17 cellular contexts compared by ENCODE assay signal in the genomic region with DNA sequence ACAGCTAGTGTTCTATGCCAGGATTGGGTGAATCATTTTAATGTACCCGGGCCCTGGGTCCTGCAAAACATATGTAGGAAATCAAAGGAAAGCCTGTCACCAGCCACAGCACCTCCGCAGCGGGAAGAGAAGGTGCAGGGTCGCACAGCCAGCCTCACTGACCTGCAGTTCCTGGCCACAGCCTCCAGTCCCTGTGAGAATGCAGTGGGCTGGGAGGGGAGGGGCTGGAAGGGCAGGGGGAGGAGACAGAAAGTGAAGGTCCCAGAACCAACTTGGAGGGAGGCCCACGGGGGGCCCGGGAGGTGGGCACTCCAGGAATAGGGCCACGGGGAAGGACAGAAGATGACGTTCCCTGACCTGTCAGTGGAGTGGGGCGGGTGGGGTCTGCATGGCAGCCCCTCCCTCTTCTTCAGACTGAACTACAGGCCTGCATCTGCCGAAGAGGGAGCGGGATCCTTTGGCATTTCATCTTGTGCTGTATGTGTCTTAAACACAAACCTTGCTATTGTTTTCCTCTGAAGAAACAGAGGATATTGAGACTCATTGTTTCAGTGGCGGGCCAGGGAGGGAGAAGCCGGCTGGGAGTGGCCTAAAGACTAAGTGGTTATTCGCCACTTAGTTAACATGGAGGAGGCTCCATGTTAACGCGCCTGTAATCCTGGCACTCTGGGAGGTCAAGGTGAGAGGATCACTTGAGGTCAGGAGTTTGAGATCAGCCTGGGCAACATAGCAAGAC. TPM values are rescaled to one million over a fixed set of nuclear protein-coding genes. Genes with fewer than 3 reads are reported as not detected.
DNase-seq lines count a peak whose midpoint lies in the region; ATAC-seq and TF ChIP-seq lines count a peak whose summit lies in the region.
"Had no signal": no experiment of that assay in that cellular context is flagged by ENCODE, and none has a peak within 500 bp of the region (broad histone marks: within the 10 kb centered on the region; RNA-seq: fewer than 3 reads in every experiment).

No MANE protein-coding gene starts in this region.

- DNase-seq in CD4-positive, alpha-beta memory T cell, result no peak
- DNase-seq in T-helper 17 cell (no peak), esophagus squamous epithelium (lab: John Stamatoyannopoulos, UW) (no peak), osteoblast (ENCODE audit: insufficient read length, low spot score, missing footprints) (peak; percentile 72), nephron progenitor cell (no peak), SJCRH30 (no peak), Karpas-422 (no peak)
- DNase-seq: BE2C, GF-D8, KG1, MG63, NCI-H1105 treated with DMSO at 0.1 percent for 48 hours, NCI-H2029, NCI-H510A, NCI-H82, SIG-M5 had no signal

- peaks cover 22 to 25% of the 10 kb centered on the region in 2 donors for H3K36me3 Mint-ChIP-seq in CD4-positive, alpha-beta memory T cell
- H3K36me3 Mint-ChIP-seq in T-helper 17 cell (ENCODE audit: low read depth) (no peaks in the 10 kb centered on the region), nephron progenitor cell (ENCODE audit: low read depth) (peaks cover 12% of the 10 kb centered on the region)

- H3K4me2 ChIP-seq in osteoblast (ENCODE audit: insufficient read depth, low read length), result no peak overlapping the region
- H3K4me2 ChIP-seq in Karpas-422 (ENCODE audit: low read depth, low read length, poor library complexity, severe bottlenecking), result no peak overlapping the region

- H3K27me3 Mint-ChIP-seq in CD4-positive, alpha-beta memory T cell, result no peaks in the 10 kb centered on the region
- no peaks in the 10 kb centered on the region for H3K27me3 Mint-ChIP-seq in T-helper 17 cell
- peaks cover 57% of the 10 kb centered on the region for H3K27me3 Mint-ChIP-seq in nephron progenitor cell (ENCODE audit: low read depth, poor library complexity)

- H3K27me3 ChIP-seq in CD4-positive, alpha-beta memory T cell (ENCODE audit: insufficient read depth, low read length), result no peaks in the 10 kb centered on the region
- H3K27me3 ChIP-seq in esophagus squamous epithelium (peaks cover 0 to 44% (median 0%) of the 10 kb centered on the region in 4 donors), osteoblast (ENCODE audit: insufficient read depth, low read length) (peaks cover 22% of the 10 kb centered on the region), SJCRH30 (peaks cover 10% of the 10 kb centered on the region; the same call in 1 of the 2 replicates), Karpas-422 (ENCODE audit: low read length) (no peaks in the 10 kb centered on the region)

- intact Hi-C loops in CD4-positive, alpha-beta memory T cell (cut with micrococcal nuclease), result no loop called here
- intact Hi-C loops in esophagus squamous epithelium (cut with DNase I), result no loop called here

- H4K20me1 ChIP-seq in osteoblast (ENCODE audit: insufficient read depth, low read length) (no peaks in the 10 kb centered on the region), Karpas-422 (ENCODE audit: insufficient read depth, low read depth, low read length) (no peaks in the 10 kb centered on the region)

- no peak for TF ChIP-seq POLR2A in esophagus squamous epithelium (IDR thresholded peaks at IDR 0.05)

- H3K4me1 Mint-ChIP-seq in CD4-positive, alpha-beta memory T cell, result peaks cover 35 to 90% (median 68%) of the 10 kb centered on the region in 4 donors
- H3K4me1 Mint-ChIP-seq in T-helper 17 cell (peaks cover 37% of the 10 kb centered on the region), nephron progenitor cell (peaks cover 3% of the 10 kb centered on the region)

- H3K9me3 Mint-ChIP-seq in CD4-positive, alpha-beta memory T cell, result peaks cover 0 to 2% (median 0%) of the 10 kb centered on the region in 8 donors
- H3K9me3 Mint-ChIP-seq in nephron progenitor cell, result peaks cover 22% of the 10 kb centered on the region

- peak overlapping the region in 2 of 8 donors; percentile 15 to 31 for H3K4me3 Mint-ChIP-seq in CD4-positive, alpha-beta memory T cell
- H3K4me3 Mint-ChIP-seq in T-helper 17 cell, result no peak overlapping the region
- no peak overlapping the region for H3K4me3 Mint-ChIP-seq in nephron progenitor cell

- CTCF ChIA-PET in CD4-positive, alpha-beta memory T cell (lab: Charles Lee; ENCODE audit: partially characterized antibody), result interaction anchor here (0.8 to 4.3 kb wide), 5 partner anchors 10 to 46 kb away, joined by 5 to 22 read pairs (median 6); no protein-coding TSS in a partner anchor

- peaks cover 85% of the 10 kb centered on the region for H3K4me1 ChIP-seq in CD4-positive, alpha-beta memory T cell (ENCODE audit: insufficient read depth, low read length)
- H3K4me1 ChIP-seq in esophagus squamous epithelium (peaks cover 20 to 69% (median 40%) of the 10 kb centered on the region in 3 donors), osteoblast (ENCODE audit: insufficient read depth, low read length) (no peaks in the 10 kb centered on the region), SJCRH30 (no peaks in the 10 kb centered on the region), Karpas-422 (ENCODE audit: low read length) (no peaks in the 10 kb centered on the region)
- H3K4me1 ChIP-seq: BE2C had no signal

- peak overlapping the region in 5 of 7 donors; percentile 22 to 75 (median 30) for H3K27ac Mint-ChIP-seq in CD4-positive, alpha-beta memory T cell
- peak overlapping the region; percentile 93 for H3K27ac Mint-ChIP-seq in T-helper 17 cell
- no peak overlapping the region for H3K27ac Mint-ChIP-seq in nephron progenitor cell

- no peak overlapping the region for H3K9ac ChIP-seq in Karpas-422 (ENCODE audit: low read length)

- no peaks in the 10 kb centered on the region for H3K9me2 ChIP-seq in Karpas-422 (replicated peaks; ENCODE audit: insufficient read depth, low read length)

- H2AFZ ChIP-seq in osteoblast (ENCODE audit: low read length) (no peak overlapping the region), Karpas-422 (ENCODE audit: low read length) (no peak overlapping the region)

- no peak for ATAC-seq in T-helper 17 cell

- POLR2A ChIA-PET in CD4-positive, alpha-beta memory T cell (lab: Charles Lee; ENCODE audit: partially characterized antibody), result interaction anchor here (0.8 to 3.1 kb wide), 6 partner anchors 8 to 45 kb away, joined by 3 to 15 read pairs (median 5); partner anchors contain the start of gene MAL

- 65 to 78% methylated on average over 11 to 12 of the region's 16 CpGs for WGBS in esophagus squamous epithelium, 2 donors

- no peak overlapping the region for H3K4me3 ChIP-seq in CD4-positive, alpha-beta memory T cell (ENCODE audit: low read length in 2 of 2)
- H3K4me3 ChIP-seq in esophagus squamous epithelium, result no peak overlapping the region
- no peak overlapping the region for H3K4me3 ChIP-seq in osteoblast (ENCODE audit: insufficient read depth, low read length)
- H3K4me3 ChIP-seq in SJCRH30, result no peak overlapping the region
- no peak overlapping the region for H3K4me3 ChIP-seq in Karpas-422 (ENCODE audit: low read length)
- H3K4me3 ChIP-seq: MG63 had no signal

- no peak overlapping the region for H3K27ac ChIP-seq in CD4-positive, alpha-beta memory T cell (ENCODE audit: low read depth, low read length)
- H3K27ac ChIP-seq in esophagus squamous epithelium (peak overlapping the region in 3 of 4 donors; percentile 83 to 91 (median 90)), osteoblast (ENCODE audit: low read depth, low read length) (no peak overlapping the region), SJCRH30 (no peak overlapping the region), Karpas-422 (ENCODE audit: low read length) (no peak overlapping the region)

- TF ChIP-seq CTCF in esophagus squamous epithelium (IDR thresholded peaks at IDR 0.05), result no peak
- no peak for TF ChIP-seq CTCF in osteoblast (IDR thresholded peaks at IDR 0.05; ENCODE audit: extremely low read depth, low read depth, low read length)
- TF ChIP-seq CTCF in nephron progenitor cell (IDR thresholded peaks at IDR 0.05), result no peak

- H3K36me3 ChIP-seq in CD4-positive, alpha-beta memory T cell (ENCODE audit: insufficient read depth, low read length), result no peaks in the 10 kb centered on the region
- H3K36me3 ChIP-seq in esophagus squamous epithelium, result no peaks in the 10 kb centered on the region
- no peaks in the 10 kb centered on the region for H3K36me3 ChIP-seq in osteoblast (ENCODE audit: insufficient read depth, low read length)
- H3K36me3 ChIP-seq in SJCRH30, result no peaks in the 10 kb centered on the region
- H3K36me3 ChIP-seq in Karpas-422 (ENCODE audit: insufficient read depth, low read length), result no peaks in the 10 kb centered on the region
- H3K36me3 ChIP-seq: BE2C, MG63 had no signal

- H3K79me2 ChIP-seq in osteoblast (ENCODE audit: insufficient read depth, low read length) (no peaks in the 10 kb centered on the region), Karpas-422 (ENCODE audit: low read length) (no peaks in the 10 kb centered on the region)

- no peaks in the 10 kb centered on the region for H3K9me3 ChIP-seq in CD4-positive, alpha-beta memory T cell (ENCODE audit: control insufficient read depth in 1 of 2, low read length in 2 of 2)
- H3K9me3 ChIP-seq in T-helper 17 cell (ENCODE audit: control insufficient read depth, low read length, poor library complexity, severe bottlenecking), result no peaks in the 10 kb centered on the region
- H3K9me3 ChIP-seq in esophagus squamous epithelium, result no peaks in the 10 kb centered on the region
- H3K9me3 ChIP-seq in osteoblast (ENCODE audit: low read depth, low read length), result no peaks in the 10 kb centered on the region
- H3K9me3 ChIP-seq in SJCRH30 (replicated peaks), result no peaks in the 10 kb centered on the region
- H3K9me3 ChIP-seq in Karpas-422 (ENCODE audit: low read length), result 0 out of 2 replicates have a peak, but pooled peaks cover 4% of the 10 kb centered on the region
- H3K9me3 ChIP-seq: BE2C, MG63 had no signal

RNA-seq across cellular contexts. Expression of gene MAL, which starts 7.5 kb away (rescaled TPM):
- 100 to 1,000 TPM; 108 to 113 TPM for total RNA-seq in CD4-positive, alpha-beta memory T cell
- polyA plus RNA-seq in CD4-positive, alpha-beta memory T cell, result 100 to 1,000 TPM; 271 to 274 TPM
- total RNA-seq in T-helper 17 cell, result 100 to 1,000 TPM; 127 to 159 TPM
- total RNA-seq in esophagus squamous epithelium, result 1,000 to 10,000 TPM in 1 of 4 donors, 100 to 1,000 TPM in 3; 469 to 1,903 (median 516) TPM
- total RNA-seq in osteoblast, result not detected in 2 replicates
- not detected in 2 replicates for total RNA-seq in SJCRH30 (2014; rRNA removed; shearing (Covaris generic))
- not detected in 2 replicates for total RNA-seq in Karpas-422 (2014; rRNA removed; shearing (Covaris generic); ENCODE audit: low replicate concordance)
- total RNA-seq: H1 had no signal
- polyA plus RNA-seq: H1 had no signal

Comparison
In these comparisons a context has a peak if more than half of its experiments do, and no peak if none do; other contexts are left out.
1. H3K27ac ChIP-seq: peak in esophagus squamous epithelium (3 of 4); none in CD4-positive, alpha-beta memory T cell (single experiment), osteoblast (single experiment), SJCRH30 (single experiment) and Karpas-422 (single experiment).
2. RNA of gene MAL, which starts 7.5 kb away (total RNA-seq): 469 to 1,903 TPM in esophagus squamous epithelium, 127 to 159 TPM in T-helper 17 cell and 108 to 113 TPM in CD4-positive, alpha-beta memory T cell; not detected in osteoblast, not detected in SJCRH30 and not detected in Karpas-422; every median in the first group is over 100 times any median in the second.